Comparison of ENCODE assay signal across 17 cellular contexts in the genomic region with DNA sequence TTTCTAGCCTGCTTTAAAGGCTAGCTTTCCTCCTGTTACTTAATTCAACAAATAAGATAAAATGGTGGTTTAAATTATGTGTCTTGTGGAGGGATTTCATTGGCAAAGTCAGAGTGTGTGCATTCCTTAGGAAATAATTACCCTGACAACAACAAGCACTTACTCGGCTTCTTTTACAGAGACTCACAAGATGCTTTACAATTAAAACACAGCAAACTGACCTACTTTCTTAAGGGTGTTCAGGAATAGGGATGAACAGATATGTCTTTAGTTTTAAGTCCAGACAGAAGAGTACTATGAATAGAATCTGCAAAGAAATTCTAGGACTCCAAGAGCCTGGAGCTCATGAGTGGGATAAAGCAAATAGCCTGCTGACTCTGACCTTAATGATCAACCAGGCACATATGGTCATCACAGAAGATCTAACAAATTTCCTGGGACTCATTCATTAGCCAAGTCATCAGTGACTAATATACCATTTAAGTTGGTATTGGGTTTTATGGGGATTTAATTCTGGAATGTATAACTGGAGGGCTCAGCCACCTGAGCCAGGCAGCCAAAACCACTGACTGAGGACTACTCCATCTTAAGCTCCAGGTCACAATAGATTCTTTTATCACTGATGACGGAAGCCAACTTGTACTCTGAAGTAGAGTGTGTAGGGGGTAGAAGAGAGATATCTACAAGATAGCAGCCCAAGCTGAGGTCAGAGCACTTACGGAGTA.
A peak's percentile ranks its signal among the peaks of the same experiment; 100 is the strongest.
DNase-seq lines count a peak whose midpoint lies in the region; ATAC-seq and TF ChIP-seq lines count a peak whose summit lies in the region.
"Had no signal": no experiment of that assay in that cellular context is flagged by ENCODE, and none has a peak within 500 bp of the region (broad histone marks: within the 10 kb centered on the region; RNA-seq: fewer than 3 reads in every experiment).

No MANE protein-coding gene starts in this region.

- TF ChIP-seq CTCF in ascending aorta (IDR thresholded peaks at IDR 0.05) (no peak), tibial artery (IDR thresholded peaks at IDR 0.05) (no peak)

- no peaks in the 10 kb centered on the region for H3K27me3 ChIP-seq in ascending aorta
- no peaks in the 10 kb centered on the region for H3K27me3 ChIP-seq in tibial artery
- H3K27me3 ChIP-seq: BLaER1 treated with 17β-estradiol and CSF1 and Interleukin-3, amounts not matched to agents 10 nM and 100 nM had no signal

- intact Hi-C loops in ascending aorta (cut with DNase I) (loop anchor here (5.0 to 10.0 kb wide), 3 partner anchors 153 to 340 kb away; no protein-coding TSS in a partner anchor), tibial artery (cut with DNase I; ENCODE audit: low total_unique reads) (no loop called here), left cardiac atrium (cut with DNase I) (no loop called here), Right ventricle myocardium superior (cut with DNase I) (no loop called here)

- no peak for ATAC-seq in left cardiac atrium
- ATAC-seq in Right ventricle myocardium superior (ENCODE audit: poor library complexity): no peak
- ATAC-seq: A549 had no signal

- H3K36me3 ChIP-seq in ascending aorta (no peaks in the 10 kb centered on the region), tibial artery (no peaks in the 10 kb centered on the region)
- H3K36me3 ChIP-seq: BLaER1 treated with 17β-estradiol and CSF1 and Interleukin-3, amounts not matched to agents 10 nM and 100 nM; HAP-1 had no signal

- peak overlapping the region; percentile 19 to 37 for H3K27ac ChIP-seq in ascending aorta
- peak overlapping the region; percentile 64 to 73 for H3K27ac ChIP-seq in tibial artery
- H3K27ac ChIP-seq: A549; BLaER1 treated with 17β-estradiol and CSF1 and Interleukin-3, amounts not matched to agents 10 nM and 100 nM; HL-60; KMS-11 had no signal

- H3K4me3 ChIP-seq in ascending aorta (no peak overlapping the region), tibial artery (no peak overlapping the region)
- H3K4me3 ChIP-seq: A549; BLaER1 treated with 17β-estradiol and CSF1 and Interleukin-3, amounts not matched to agents 10 nM and 100 nM; HAP-1 had no signal

- peaks cover 0 to 34% of the 10 kb centered on the region in 2 donors for H3K4me1 ChIP-seq in ascending aorta
- H3K4me1 ChIP-seq in tibial artery: peaks cover 6 to 78% (median 28%) of the 10 kb centered on the region in 4 donors
- H3K4me1 ChIP-seq: A549, HAP-1 had no signal

- no peaks in the 10 kb centered on the region for H3K9me3 ChIP-seq in ascending aorta
- no peaks in the 10 kb centered on the region for H3K9me3 ChIP-seq in tibial artery
- H3K9me3 ChIP-seq: A549; BLaER1 treated with 17β-estradiol and CSF1 and Interleukin-3, amounts not matched to agents 10 nM and 100 nM; HAP-1 had no signal

- DNase-seq in HK-2 (ENCODE audit: unreplicated experiment) (peak; percentile 2), ascending aorta (ENCODE audit: low spot score in 2 of 2) (no peak), kidney glomerular epithelial cell (lab: John Stamatoyannopoulos, UW) (peak; percentile 14), tibial artery (no peak), left cardiac atrium (no peak), pons (ENCODE audit: low spot score) (no peak), Right ventricle myocardium superior (no peak)
- DNase-seq: CD8-positive, alpha-beta memory T cell; NCI-H1417; NCI-H187 treated with DMSO at 0.1 percent for 48 hours; NCI-H345; NCI-H526 had no signal

Comparison
In these comparisons a context has a peak if more than half of its experiments do, and no peak if none do; other contexts are left out.
1. DNase-seq: peak in HK-2 (single experiment) and kidney glomerular epithelial cell (single experiment); none in ascending aorta (0 of 2), tibial artery (0 of 2), left cardiac atrium (single experiment), pons (single experiment) and Right ventricle myocardium superior (single experiment).